Comparison of ENCODE assay signal across 9 cellular contexts in genomic region chr3:159941043-159941994, GRCh38. TPM values are rescaled to one million over a fixed set of nuclear protein-coding genes. Genes with fewer than 3 reads are reported as not detected.
DNase-seq lines count a peak whose midpoint lies in the region; ATAC-seq, FAIRE-seq and TF ChIP-seq lines count a peak whose summit lies in the region.
"Had no signal": no experiment of that assay in that cellular context is flagged by ENCODE, and none has a peak within 500 bp of the region (broad histone marks: within the 10 kb centered on the region; RNA-seq: fewer than 3 reads in every experiment).

No MANE protein-coding gene starts in this region.

- TF ChIP-seq RAD21 in K562 (CRISPR knock-in tag; conservative IDR thresholded peaks at IDR 0.05 in 1 of 2, IDR thresholded peaks at IDR 0.05 in 1 of 2), result no peak

- no peak overlapping the region for H3K4me3 ChIP-seq in K562

- intact Hi-C loops in K562 (cut with micrococcal nuclease), result no loop called here

- CTCF ChIA-PET in K562 (lab: Yijun Ruan, JAX; ENCODE audit: low intra/inter-chr PET ratio), result no interaction called here

- FAIRE-seq in K562 (lab: Jason Lieb, UNC) (no peak), H54 (lab: Jason Lieb, UNC) (no peak)

- no peaks in the 10 kb centered on the region for H3K9me3 ChIP-seq in K562 (replicated peaks; ENCODE audit: control insufficient read depth, insufficient read depth, low read depth, low read length)

- no peaks in the 10 kb centered on the region for H3K36me3 ChIP-seq in K562 (ENCODE audit: control insufficient read depth, insufficient read depth, low read length)

- H3K27ac ChIP-seq in K562 (ENCODE audit: extremely low read depth, low read depth, low read length), result no peak overlapping the region

- no peaks in the 10 kb centered on the region for H3K9me1 ChIP-seq in K562 (ENCODE audit: control insufficient read depth, insufficient read depth, low read length)

- ATAC-seq in GM18502 (IDR thresholded peaks at IDR 0.05; ENCODE audit: poor library complexity, unreplicated experiment) (peak; percentile 89), GM21619 (IDR thresholded peaks at IDR 0.05; ENCODE audit: unreplicated experiment) (peak; percentile 70), HG03521 (IDR thresholded peaks at IDR 0.05; ENCODE audit: unreplicated experiment) (peak; percentile 62), K562 (no peak), HG02970 (IDR thresholded peaks at IDR 0.05; ENCODE audit: low FRiP score, unreplicated experiment) (no peak)

- no peaks in the 10 kb centered on the region for H3K4me1 ChIP-seq in K562 (replicated peaks in 1 of 2; ENCODE audit: control insufficient read depth in 2 of 2, insufficient read depth in 2 of 2, low read length in 2 of 2)

- under 1% methylated on average over 6 of the region's 6 CpGs for WGBS in K562 (ENCODE audit: insufficient coverage, low coverage, missing lambda C conversion rate)

- TF ChIP-seq EP300 in K562 (IDR thresholded peaks at IDR 0.05; ENCODE audit: low read length), result no peak

- no peak overlapping the region for H2AFZ ChIP-seq in K562 (ENCODE audit: low read depth, low read length)

- H3K27me3 ChIP-seq in K562 (ENCODE audit: control insufficient read depth in 2 of 2, insufficient read depth in 2 of 2, low read length in 2 of 2), result no peaks in the 10 kb centered on the region

- no peak for TF ChIP-seq CTCF in K562 (IDR thresholded peaks at IDR 0.05 in 2 of 3, conservative IDR thresholded peaks at IDR 0.05 in 1 of 3; ENCODE audit: insufficient read depth in 2 of 3, low read depth in 1 of 3, low read length in 3 of 3)

- no peak overlapping the region for H3K9ac ChIP-seq in K562 (ENCODE audit: insufficient read depth in 1 of 2, low read depth in 2 of 2, low read length in 2 of 2)

- no TSS peak for BruUV-seq in K562 (replicated peaks; lab: Mats Ljungman, UMichigan)

- DNase-seq in K562 (ENCODE audit: extremely low read depth in 1 of 4, low spot score in 3 of 4), result no peak
- DNase-seq in cerebellum (ENCODE audit: low spot score), result no peak
- DNase-seq in H54 (ENCODE audit: insufficient read length, low spot score), result no peak
- no peak for DNase-seq in activated CD4-positive, alpha-beta T cell treated with anti-CD3 and anti-CD28 coated beads, Interleukin-2, amount 50 U/mL, for 4 hours
- DNase-seq: DMS79 had no signal

- no peak overlapping the region for H3K4me2 ChIP-seq in K562 (ENCODE audit: insufficient read depth, low read length)

- no peak for TF ChIP-seq POLR2A in K562 (conservative IDR thresholded peaks at IDR 0.05)
- TF ChIP-seq POLR2A in H54 (IDR thresholded peaks at IDR 0.05; ENCODE audit: low read depth, low read length), result no peak

- no peaks in the 10 kb centered on the region for H4K20me1 ChIP-seq in K562 (replicated peaks; ENCODE audit: control insufficient read depth, insufficient read depth, low read length)

- POLR2A ChIA-PET in K562 (lab: Yijun Ruan, JAX), result no interaction called here

- in situ Hi-C loops in K562 (cut with MboI), result no loop called here

- no peaks in the 10 kb centered on the region for H3K79me2 ChIP-seq in K562 (ENCODE audit: control insufficient read depth, insufficient read depth, low read length)

TF ChIP-seq in K562, 482 proteins besides CTCF, POLR2A, EP300 and RAD21:
- no peak for TF ChIP-seq NUFIP1 (IDR thresholded peaks at IDR 0.05; ENCODE audit: partially characterized antibody)
- TF ChIP-seq JUND (IDR thresholded peaks at IDR 0.05; ENCODE audit: borderline replicate concordance, low read depth, low read length), result peak; percentile 41; the same call in 1 of the 2 replicates
- TF ChIP-seq JUND (tag; IDR thresholded peaks at IDR 0.05; ENCODE audit: borderline replicate concordance, low read depth, low read length), result peak; percentile 37; the same call in 1 of the 3 replicates
- no peak for TF ChIP-seq MGA (IDR thresholded peaks at IDR 0.05)
- TF ChIP-seq ZNF324 (CRISPR knock-in tag; IDR thresholded peaks at IDR 0.05), result no peak
TF ChIP-seq in K562: peak in this region for 1.

RNA-seq across cellular contexts. Expression of gene IL12A, which starts 47.3 kb away (rescaled TPM):
- total RNA-seq in K562 (2011; cell fraction: chromatin; rRNA removed; ENCODE audit: low replicate concordance), result not detected in 2 replicates
- not detected in 2 replicates for total RNA-seq in K562 (2011; cell fraction: nucleolus; rRNA removed)
- total RNA-seq in K562 (2011; cell fraction: nucleoplasm; rRNA removed), result not detected in 2 replicates
- total RNA-seq in K562 (2014; rRNA removed) (not detected in 2 replicates), K562 (2014; rRNA removed; fragmentation: Illumina TruSeq; extraction: Trizol) (0.35 TPM in 1 of 2 replicates, not detected in the other), K562 (2015; rRNA removed; fragmentation: Illumina TruSeq; extraction: Trizol) (not detected in 2 replicates), K562 (2021) (0.13 TPM in 1 of 2 replicates, not detected in the other), cerebellum (1.1 TPM)
- polyA plus RNA-seq in K562 (2011; rRNA removed) (not detected in 2 replicates), K562 (2014; fragmentation: Illumina TruSeq; extraction: Trizol) (not detected in 2 replicates), K562 (2014; fragmentation: Nextera tagmentation; extraction: Ambion mirVana) (not detected), K562 (2014; rRNA removed) (not detected in 2 replicates)
- polyA plus RNA-seq in K562 (2011; cell fraction: cytosol; rRNA removed), result not detected in 2 replicates
- 0.14 and 0.27 TPM in 2 replicates for polyA plus RNA-seq in K562 (2011; cell fraction: nucleus; rRNA removed)
- polyA plus RNA-seq in K562 (2012), result not detected in 2 replicates
- polyA minus RNA-seq in K562 (2011; rRNA and poly(A)+ RNA removed), result not detected in 2 replicates
- polyA minus RNA-seq in K562 (2011; cell fraction: cytosol; rRNA and poly(A)+ RNA removed), result not detected in 2 replicates
- not detected in 2 replicates for polyA minus RNA-seq in K562 (2011; cell fraction: nucleus; rRNA and poly(A)+ RNA removed)

Comparison
In these comparisons a context has a peak if more than half of its experiments do, and no peak if none do; other contexts are left out.
1. ATAC-seq: peak in GM18502 (single experiment), GM21619 (single experiment) and HG03521 (single experiment); none in K562 (single experiment) and HG02970 (single experiment).